In the genomic region with DNA sequence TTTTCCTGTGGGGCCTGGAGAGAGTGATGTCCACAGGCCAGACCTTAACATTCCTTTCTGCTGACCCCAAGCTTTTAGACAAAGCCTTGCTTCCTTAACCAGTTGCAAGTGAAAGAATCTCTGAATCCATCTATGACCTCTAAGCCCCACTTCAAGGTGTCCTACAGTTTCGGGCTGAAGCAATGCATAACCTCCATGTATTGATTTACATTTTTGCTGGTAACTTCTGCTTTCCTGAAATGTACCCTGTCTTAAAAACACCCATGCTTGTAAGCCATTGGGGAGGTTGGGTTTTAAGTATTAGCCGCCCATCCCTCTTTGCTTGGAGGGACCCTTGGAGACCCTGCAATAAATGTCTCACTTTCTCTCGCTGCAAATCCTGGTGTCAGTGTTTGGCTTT, we compare ENCODE assay signal across 12 cellular contexts.
DNase-seq lines count a peak whose midpoint lies in the region; ATAC-seq, FAIRE-seq and TF ChIP-seq lines count a peak whose summit lies in the region.
"Had no signal": no experiment of that assay in that cellular context is flagged by ENCODE, and none has a peak within 500 bp of the region (broad histone marks: within the 10 kb centered on the region; RNA-seq: fewer than 3 reads in every experiment).

No MANE protein-coding gene starts in this region.

- H3K36me3 Mint-ChIP-seq in CD4-positive, alpha-beta memory T cell: peaks cover 0 to 6% of the 10 kb centered on the region in 2 donors
- H3K36me3 Mint-ChIP-seq in activated B cell treated with CpG ODN at 0.5 μM for 24 hours (ENCODE audit: low read depth): no peaks in the 10 kb centered on the region
- H3K36me3 Mint-ChIP-seq in naive thymus-derived CD4-positive, alpha-beta T cell: peaks cover 0 to 18% (median 4%) of the 10 kb centered on the region in 5 donors
- no peaks in the 10 kb centered on the region for H3K36me3 Mint-ChIP-seq in type B pancreatic cell

- DNase-seq in CD4-positive, alpha-beta memory T cell: no peak
- DNase-seq in activated B cell treated with CpG ODN at 0.5 μM for 24 hours (no peak), small intestine (no peak), dermis blood vessel endothelial cell (no peak), type B pancreatic cell (ENCODE audit: extremely low spot score, unreplicated experiment) (no peak)
- no peak for DNase-seq in naive thymus-derived CD4-positive, alpha-beta T cell
- DNase-seq in effector memory CD4-positive, alpha-beta T cell: no peak
- DNase-seq: GOT3, H9, IMR-90 had no signal

- H4K20me1 ChIP-seq in BLaER1 treated with 17β-estradiol and CSF1 and Interleukin-3, amounts not matched to agents 10 nM and 100 nM: no peaks in the 10 kb centered on the region

- peaks cover 1 to 3% of the 10 kb centered on the region in 2 donors for H3K27me3 Mint-ChIP-seq in CD4-positive, alpha-beta memory T cell
- no peaks in the 10 kb centered on the region for H3K27me3 Mint-ChIP-seq in activated B cell treated with CpG ODN at 0.5 μM for 24 hours
- peaks cover 0 to 6% (median 0%) of the 10 kb centered on the region in 5 donors for H3K27me3 Mint-ChIP-seq in naive thymus-derived CD4-positive, alpha-beta T cell
- H3K27me3 Mint-ChIP-seq in type B pancreatic cell: peaks cover 2% of the 10 kb centered on the region

- no peak for ATAC-seq in activated B cell treated with CpG ODN at 0.5 μM for 24 hours (ENCODE audit: low read depth)
- no peak for ATAC-seq in naive thymus-derived CD4-positive, alpha-beta T cell
- ATAC-seq: A549 had no signal

- H3K9me3 ChIP-seq in BLaER1 treated with 17β-estradiol and CSF1 and Interleukin-3, amounts not matched to agents 10 nM and 100 nM (replicated peaks in 1 of 11): peaks cover 0 to 27% (median 12%) of the 10 kb centered on the region in 11 experiments; a peak in 13 of 22 replicates
- H3K9me3 ChIP-seq in CD4-positive, alpha-beta memory T cell (ENCODE audit: control insufficient read depth in 1 of 2, low read length in 2 of 2): no peaks in the 10 kb centered on the region
- no peaks in the 10 kb centered on the region for H3K9me3 ChIP-seq in naive thymus-derived CD4-positive, alpha-beta T cell (ENCODE audit: control insufficient read depth in 2 of 3, low read length in 3 of 3)
- no peaks in the 10 kb centered on the region for H3K9me3 ChIP-seq in small intestine (ENCODE audit: control insufficient read depth, low read depth)
- H3K9me3 ChIP-seq in effector memory CD4-positive, alpha-beta T cell (ENCODE audit: control insufficient read depth, low read length): no peaks in the 10 kb centered on the region
- H3K9me3 ChIP-seq: A549 had no signal

- WGBS in small intestine, 3 donors: 81 to 87% (median 85%) methylated on average over 3 of the region's 3 CpGs

- no peak overlapping the region for H3K4me3 ChIP-seq in BLaER1 treated with 17β-estradiol and CSF1 and Interleukin-3, amounts not matched to agents 10 nM and 100 nM
- no peak overlapping the region for H3K4me3 ChIP-seq in CD4-positive, alpha-beta memory T cell (ENCODE audit: low read length in 2 of 2)
- no peak overlapping the region for H3K4me3 ChIP-seq in naive thymus-derived CD4-positive, alpha-beta T cell (ENCODE audit: low read length)
- H3K4me3 ChIP-seq in small intestine (ENCODE audit: low read depth in 1 of 2, low read length in 2 of 2): no peak overlapping the region
- H3K4me3 ChIP-seq in effector memory CD4-positive, alpha-beta T cell (ENCODE audit: insufficient read depth, low read depth, low read length, poor library complexity, severe bottlenecking): no peak overlapping the region
- H3K4me3 ChIP-seq: A549 had no signal

- TF ChIP-seq CTCF in activated B cell treated with CpG ODN at 0.5 μM for 24 hours (IDR thresholded peaks at IDR 0.05): no peak
- no peak for TF ChIP-seq CTCF in type B pancreatic cell (conservative IDR thresholded peaks at IDR 0.05)

- H3K27me3 ChIP-seq in BLaER1 treated with 17β-estradiol and CSF1 and Interleukin-3, amounts not matched to agents 10 nM and 100 nM: no peaks in the 10 kb centered on the region
- H3K27me3 ChIP-seq in CD4-positive, alpha-beta memory T cell (ENCODE audit: insufficient read depth, low read length): no peaks in the 10 kb centered on the region
- no peaks in the 10 kb centered on the region for H3K27me3 ChIP-seq in naive thymus-derived CD4-positive, alpha-beta T cell (ENCODE audit: control insufficient read depth in 2 of 2, insufficient read depth in 2 of 2, low read length in 2 of 2)
- H3K27me3 ChIP-seq in small intestine (ENCODE audit: control insufficient read depth in 2 of 2, insufficient read depth in 2 of 2, low read length in 2 of 2): peaks cover 0 to 2% of the 10 kb centered on the region in 2 donors
- H3K27me3 ChIP-seq in effector memory CD4-positive, alpha-beta T cell (replicated peaks; ENCODE audit: control insufficient read depth, insufficient read depth, low read length, poor library complexity, severe bottlenecking): no peaks in the 10 kb centered on the region

- FAIRE-seq in small intestine (lab: Jason Lieb, UNC): no peak
- FAIRE-seq: A549 had no signal

- POLR2A ChIA-PET in CD4-positive, alpha-beta memory T cell (lab: Charles Lee; ENCODE audit: partially characterized antibody): no interaction called here
- POLR2A ChIA-PET in activated B cell treated with CpG ODN at 0.5 μM for 24 hours (lab: Charles Lee): no interaction called here
- POLR2A ChIA-PET in naive thymus-derived CD4-positive, alpha-beta T cell (lab: Charles Lee): interaction anchor here (0.7 kb wide), 1 partner anchor 21 kb away, joined by 3 read pairs; no protein-coding TSS in a partner anchor

- peak overlapping the region in 5 of 11 experiments; percentile 4 to 30 (median 25); a peak in 4 of 22 replicates for H3K27ac ChIP-seq in BLaER1 treated with 17β-estradiol and CSF1 and Interleukin-3, amounts not matched to agents 10 nM and 100 nM
- H3K27ac ChIP-seq in CD4-positive, alpha-beta memory T cell (ENCODE audit: low read depth, low read length): no peak overlapping the region
- H3K27ac ChIP-seq in naive thymus-derived CD4-positive, alpha-beta T cell (ENCODE audit: low read depth, low read length): no peak overlapping the region
- no peak overlapping the region for H3K27ac ChIP-seq in small intestine (ENCODE audit: low read depth in 1 of 2, low read length in 1 of 2)
- no peak overlapping the region for H3K27ac ChIP-seq in effector memory CD4-positive, alpha-beta T cell (ENCODE audit: insufficient read depth, low read length, poor library complexity, severe bottlenecking)
- H3K27ac ChIP-seq: A549 had no signal

- intact Hi-C loops in CD4-positive, alpha-beta memory T cell (cut with micrococcal nuclease): loop anchor here (2.0 kb wide), 1 partner anchor 25 kb away; no protein-coding TSS in a partner anchor
- intact Hi-C loops in activated B cell treated with CpG ODN at 0.5 μM for 24 hours (cut with micrococcal nuclease): no loop called here
- intact Hi-C loops in naive thymus-derived CD4-positive, alpha-beta T cell (cut with micrococcal nuclease): no loop called here

- H3K9ac ChIP-seq in BLaER1 treated with 17β-estradiol and CSF1 and Interleukin-3, amounts not matched to agents 10 nM and 100 nM: no peak overlapping the region

- H3K27ac Mint-ChIP-seq in CD4-positive, alpha-beta memory T cell: peak overlapping the region in 6 of 7 donors; percentile 26 to 85 (median 77)
- H3K27ac Mint-ChIP-seq in activated B cell treated with CpG ODN at 0.5 μM for 24 hours (no peak overlapping the region), type B pancreatic cell (no peak overlapping the region)
- peak overlapping the region in 8 of 9 donors; percentile 48 to 89 (median 80) for H3K27ac Mint-ChIP-seq in naive thymus-derived CD4-positive, alpha-beta T cell
- H3K27ac Mint-ChIP-seq: H9 had no signal

- peaks cover 17 to 43% (median 35%) of the 10 kb centered on the region in 10 experiments for H3K4me1 ChIP-seq in BLaER1 treated with 17β-estradiol and CSF1 and Interleukin-3, amounts not matched to agents 10 nM and 100 nM
- peaks cover 25% of the 10 kb centered on the region for H3K4me1 ChIP-seq in CD4-positive, alpha-beta memory T cell (ENCODE audit: insufficient read depth, low read length)
- H3K4me1 ChIP-seq in naive thymus-derived CD4-positive, alpha-beta T cell (ENCODE audit: control insufficient read depth in 2 of 2, insufficient read depth in 2 of 2, low read length in 2 of 2): peaks cover 13 to 21% of the 10 kb centered on the region in 2 donors
- no peaks in the 10 kb centered on the region for H3K4me1 ChIP-seq in small intestine (ENCODE audit: control insufficient read depth in 2 of 2, insufficient read depth in 1 of 2, low read depth in 1 of 2, low read length in 1 of 2)
- peaks cover 13% of the 10 kb centered on the region for H3K4me1 ChIP-seq in effector memory CD4-positive, alpha-beta T cell (ENCODE audit: control insufficient read depth, insufficient read depth, low read length, poor library complexity, severe bottlenecking)
- H3K4me1 ChIP-seq: A549 had no signal

- peaks cover 0 to 6% (median 0%) of the 10 kb centered on the region in 8 donors for H3K9me3 Mint-ChIP-seq in CD4-positive, alpha-beta memory T cell
- H3K9me3 Mint-ChIP-seq in activated B cell treated with CpG ODN at 0.5 μM for 24 hours (peaks cover 10% of the 10 kb centered on the region), type B pancreatic cell (no peaks in the 10 kb centered on the region)
- peaks cover 0 to 17% (median 4%) of the 10 kb centered on the region in 11 donors for H3K9me3 Mint-ChIP-seq in naive thymus-derived CD4-positive, alpha-beta T cell

- H3K4me1 Mint-ChIP-seq in CD4-positive, alpha-beta memory T cell: peaks cover 21 to 37% (median 34%) of the 10 kb centered on the region in 4 donors
- peaks cover 38% of the 10 kb centered on the region for H3K4me1 Mint-ChIP-seq in activated B cell treated with CpG ODN at 0.5 μM for 24 hours
- peaks cover 3 to 52% (median 40%) of the 10 kb centered on the region in 7 donors for H3K4me1 Mint-ChIP-seq in naive thymus-derived CD4-positive, alpha-beta T cell
- H3K4me1 Mint-ChIP-seq in type B pancreatic cell (ENCODE audit: unreplicated experiment): no peaks in the 10 kb centered on the region

- H3K4me2 ChIP-seq in BLaER1 treated with 17β-estradiol and CSF1 and Interleukin-3, amounts not matched to agents 10 nM and 100 nM: peak overlapping the region; percentile 57 to 85 (median 75)
- H3K4me2 ChIP-seq: A549 had no signal

- H3K4me3 Mint-ChIP-seq in CD4-positive, alpha-beta memory T cell: peak overlapping the region in 5 of 8 donors; percentile 68 to 79 (median 74)
- H3K4me3 Mint-ChIP-seq in activated B cell treated with CpG ODN at 0.5 μM for 24 hours (peak overlapping the region; percentile 12), type B pancreatic cell (no peak overlapping the region)
- peak overlapping the region in 8 of 10 donors; percentile 9 to 81 (median 62) for H3K4me3 Mint-ChIP-seq in naive thymus-derived CD4-positive, alpha-beta T cell
- H3K4me3 Mint-ChIP-seq: H9 had no signal

- no peaks in the 10 kb centered on the region for H3K36me3 ChIP-seq in BLaER1 treated with 17β-estradiol and CSF1 and Interleukin-3, amounts not matched to agents 10 nM and 100 nM
- H3K36me3 ChIP-seq in CD4-positive, alpha-beta memory T cell (ENCODE audit: insufficient read depth, low read length): no peaks in the 10 kb centered on the region
- no peaks in the 10 kb centered on the region for H3K36me3 ChIP-seq in naive thymus-derived CD4-positive, alpha-beta T cell (ENCODE audit: control insufficient read depth in 2 of 3, insufficient read depth in 3 of 3, low read length in 3 of 3)
- no peaks in the 10 kb centered on the region for H3K36me3 ChIP-seq in small intestine (ENCODE audit: control insufficient read depth in 2 of 2, insufficient read depth in 2 of 2, low read length in 2 of 2)
- H3K36me3 ChIP-seq in effector memory CD4-positive, alpha-beta T cell (ENCODE audit: control insufficient read depth, insufficient read depth, low read length): no peaks in the 10 kb centered on the region

- CTCF ChIA-PET in CD4-positive, alpha-beta memory T cell (lab: Charles Lee; ENCODE audit: partially characterized antibody): no interaction called here
- CTCF ChIA-PET in activated B cell treated with CpG ODN at 0.5 μM for 24 hours (lab: Charles Lee): no interaction called here
- CTCF ChIA-PET in naive thymus-derived CD4-positive, alpha-beta T cell (lab: Charles Lee): no interaction called here

Comparison
In these comparisons a context has a peak if more than half of its experiments do, and no peak if none do; other contexts are left out.
1. H3K27ac Mint-ChIP-seq: peak in CD4-positive, alpha-beta memory T cell (6 of 7) and naive thymus-derived CD4-positive, alpha-beta T cell (8 of 9); none in activated B cell treated with CpG ODN at 0.5 μM for 24 hours (single experiment) and type B pancreatic cell (single experiment).